ENCODE assay signal across 26 cellular contexts in the genomic region with DNA sequence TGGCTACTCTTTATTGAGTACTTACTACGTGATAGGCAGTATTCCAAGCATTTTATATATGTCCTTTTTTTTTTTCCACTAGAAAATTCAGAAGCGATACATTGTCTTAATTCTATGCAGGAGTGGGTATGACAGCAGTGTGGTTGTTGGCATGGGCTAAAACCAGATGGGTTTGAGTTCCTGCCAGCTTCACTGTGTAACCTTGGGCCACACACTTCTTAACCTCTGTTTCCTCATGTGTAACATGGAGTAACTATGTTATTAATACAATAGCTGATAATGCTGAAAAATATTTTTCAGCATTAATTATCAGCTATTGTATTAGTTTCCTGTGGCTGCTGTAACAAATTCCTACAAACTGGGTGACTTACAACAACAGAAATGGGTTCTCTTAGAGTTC. TPM values are rescaled to one million over a fixed set of nuclear protein-coding genes. Genes with fewer than 3 reads are reported as not detected.
DNase-seq lines count a peak whose midpoint lies in the region; ATAC-seq and TF ChIP-seq lines count a peak whose summit lies in the region.
"Had no signal": no experiment of that assay in that cellular context is flagged by ENCODE, and none has a peak within 500 bp of the region (broad histone marks: within the 10 kb centered on the region; RNA-seq: fewer than 3 reads in every experiment).

No MANE protein-coding gene starts in this region.

- in situ Hi-C loops in GM23248 (cut with MboI), result loop anchor here (10.0 kb wide), 1 partner anchor 225 kb away; no protein-coding TSS in a partner anchor

- no peaks in the 10 kb centered on the region for H3K36me3 ChIP-seq in OCI-LY1 (ENCODE audit: insufficient read depth, low read length)
- H3K36me3 ChIP-seq in neutrophil, result peaks cover 25% of the 10 kb centered on the region
- H3K36me3 ChIP-seq in GM23248 (ENCODE audit: low read depth), result no peaks in the 10 kb centered on the region
- H3K36me3 ChIP-seq: cardiac muscle cell, lower lobe of right lung had no signal

- H3F3A ChIP-seq in OCI-LY1 (ENCODE audit: insufficient read depth, low read length), result no peaks in the 10 kb centered on the region
- peaks cover 10% of the 10 kb centered on the region for H3F3A ChIP-seq in GM23248 (ENCODE audit: insufficient read depth)

- H3K4me3 ChIP-seq in OCI-LY1 (ENCODE audit: low read depth, low read length, poor library complexity, severe bottlenecking), result no peak overlapping the region
- no peak overlapping the region for H3K4me3 ChIP-seq in neutrophil (ENCODE audit: low read depth in 1 of 2, low read length in 1 of 2)
- H3K4me3 ChIP-seq in GM23248, result no peak overlapping the region
- H3K4me3 ChIP-seq: cardiac muscle cell, lower lobe of right lung, SJSA1 had no signal

- no peak overlapping the region for H2AFZ ChIP-seq in OCI-LY1 (ENCODE audit: low read length)
- H2AFZ ChIP-seq in GM23248, result no peak overlapping the region

- no peak for TF ChIP-seq CTCF in OCI-LY1 (IDR thresholded peaks at IDR 0.05; ENCODE audit: low read length)
- TF ChIP-seq CTCF in neutrophil (IDR thresholded peaks at IDR 0.05), result no peak

- no peaks in the 10 kb centered on the region for H4K20me1 ChIP-seq in OCI-LY1 (ENCODE audit: insufficient read depth, low read length)
- H4K20me1 ChIP-seq in GM23248 (ENCODE audit: insufficient read depth), result peaks cover 21% of the 10 kb centered on the region; the same call in 1 of the 2 replicates

- ATAC-seq in GM19023 (IDR thresholded peaks at IDR 0.05; ENCODE audit: unreplicated experiment), result no peak
- ATAC-seq: activated naive CD4-positive, alpha-beta T cell treated with anti-CD3 and anti-CD28 coated beads, Interleukin-2, amount 50 U/mL, for 72 hours; lower lobe of right lung; Panc1; right cardiac atrium; stimulated activated effector memory CD8-positive, alpha-beta T cell treated with anti-CD3 and anti-CD28 coated beads, Interleukin-12 subunit alpha, Interleukin-12 subunit beta, amount 100 ng/mL, for 72 hours had no signal

- 78 to 81% methylated on average over 2 of the region's 2 CpGs for WGBS in GM23248 (ENCODE audit: low coverage in 1 of 2, low lambda C conversion rate in 2 of 2, missing lambda C conversion rate in 2 of 2), 2 experiments

- no peaks in the 10 kb centered on the region for H3K9me2 ChIP-seq in OCI-LY1 (ENCODE audit: low read depth, low read length)
- H3K9me2 ChIP-seq in GM23248 (ENCODE audit: insufficient read depth), result no peaks in the 10 kb centered on the region

- H3K4me1 ChIP-seq in OCI-LY1 (ENCODE audit: insufficient read depth, low read length, severe bottlenecking), result peaks cover 53% of the 10 kb centered on the region
- peaks cover 82 to 91% of the 10 kb centered on the region in 2 experiments for H3K4me1 ChIP-seq in neutrophil (ENCODE audit: control insufficient read depth in 1 of 2, insufficient read depth in 1 of 2, low read depth in 1 of 2, low read length in 1 of 2)
- H3K4me1 ChIP-seq in GM23248 (ENCODE audit: insufficient read depth), result peaks cover 42% of the 10 kb centered on the region

- H3K9me3 ChIP-seq in OCI-LY1 (ENCODE audit: low read length) (no peaks in the 10 kb centered on the region), neutrophil (no peaks in the 10 kb centered on the region), GM23248 (ENCODE audit: low read depth) (no peaks in the 10 kb centered on the region)
- H3K9me3 ChIP-seq: lower lobe of right lung, SJSA1 had no signal

- H3K27me3 ChIP-seq in OCI-LY1 (ENCODE audit: insufficient read depth, low read length), result no peaks in the 10 kb centered on the region
- no peaks in the 10 kb centered on the region for H3K27me3 ChIP-seq in neutrophil
- no peaks in the 10 kb centered on the region for H3K27me3 ChIP-seq in GM23248 (replicated peaks; ENCODE audit: insufficient read depth)
- H3K27me3 ChIP-seq: cardiac muscle cell, SJSA1 had no signal

- no peak overlapping the region; the same call in 1 of the 2 replicates for H3K4me2 ChIP-seq in OCI-LY1 (ENCODE audit: low read length)
- H3K4me2 ChIP-seq in GM23248 (ENCODE audit: unreplicated experiment), result no peak overlapping the region

- DNase-seq in Daoy (ENCODE audit: low read depth), result peak; percentile 21
- peak; percentile 50 for DNase-seq in fibroblast of gingiva (ENCODE audit: low read depth)
- no peak for DNase-seq in T-helper 1 cell
- no peak for DNase-seq in RKO (ENCODE audit: low spot score)
- no peak for DNase-seq in GM23248
- DNase-seq: activated CD4-positive, alpha-beta memory T cell treated with anti-CD3 and anti-CD28 coated beads, Interleukin-2, amount 10 ng/mL, durations not matched to agents 7 days and 5 days; activated CD4-positive, CD25-positive, alpha-beta regulatory T cell treated with anti-CD3 and anti-CD28 coated beads, Interleukin-2, amount 50 U/mL, for 72 hours; anterior cingulate cortex; Calu3; lower lobe of right lung; NCI-H187 treated with DMSO at 0.1 percent for 48 hours; NCI-H2171 treated with DMSO at 0.1 percent for 48 hours; NCI-H524; NK-92 treated with Interleukin-12 subunit alpha and Interleukin-12 subunit beta, amount 100 ng/mL, for 24 hours; right cardiac atrium; stimulated activated CD4-positive, alpha-beta T cell treated with anti-CD3 and anti-CD28 coated beads, Interleukin-12 subunit alpha, Interleukin-12 subunit beta, amount 100 ng/mL, for 4 hours; stimulated activated CD4-positive, alpha-beta T cell treated with anti-CD3 and anti-CD28 coated beads, Interleukin-4, amount 100 ng/mL, for 1 hour; substantia nigra had no signal

- H3K27ac ChIP-seq in OCI-LY1 (ENCODE audit: low read depth, low read length, poor library complexity, severe bottlenecking) (peak overlapping the region; percentile 72), neutrophil (peak overlapping the region; percentile 59), GM23248 (no peak overlapping the region)
- H3K27ac ChIP-seq: lower lobe of right lung, SJSA1 had no signal

- H3K79me2 ChIP-seq in OCI-LY1 (ENCODE audit: insufficient read depth, low read length) (0 out of 2 replicates have a peak, but pooled peaks cover 5% of the 10 kb centered on the region), GM23248 (ENCODE audit: insufficient read depth) (peaks cover 100% of the 10 kb centered on the region)

- H3K9ac ChIP-seq in OCI-LY1 (ENCODE audit: low read length) (no peak overlapping the region), GM23248 (no peak overlapping the region)

RNA-seq across cellular contexts. Expression of gene SNX18, which starts 12.0 kb away (rescaled TPM):
- 10.8 and 14.1 TPM in 2 replicates for total RNA-seq in Daoy (2014; rRNA removed; shearing (Covaris generic))
- 74.4 and 77.3 TPM in 2 replicates for total RNA-seq in GM23248 (2014; rRNA removed; shearing (Covaris generic))
- 13.5 and 14.2 TPM in 2 replicates for polyA plus RNA-seq in GM23248 (2016; fragmentation: Nextera tagmentation; extraction: Ambion mirVana)

Comparison
In these comparisons a context has a peak if more than half of its experiments do, and no peak if none do; other contexts are left out.
1. DNase-seq: peak in Daoy (single experiment) and fibroblast of gingiva (single experiment); none in T-helper 1 cell (0 of 5), RKO (single experiment) and GM23248 (single experiment).